20 cellular contexts compared by ENCODE assay signal in the genomic region with DNA sequence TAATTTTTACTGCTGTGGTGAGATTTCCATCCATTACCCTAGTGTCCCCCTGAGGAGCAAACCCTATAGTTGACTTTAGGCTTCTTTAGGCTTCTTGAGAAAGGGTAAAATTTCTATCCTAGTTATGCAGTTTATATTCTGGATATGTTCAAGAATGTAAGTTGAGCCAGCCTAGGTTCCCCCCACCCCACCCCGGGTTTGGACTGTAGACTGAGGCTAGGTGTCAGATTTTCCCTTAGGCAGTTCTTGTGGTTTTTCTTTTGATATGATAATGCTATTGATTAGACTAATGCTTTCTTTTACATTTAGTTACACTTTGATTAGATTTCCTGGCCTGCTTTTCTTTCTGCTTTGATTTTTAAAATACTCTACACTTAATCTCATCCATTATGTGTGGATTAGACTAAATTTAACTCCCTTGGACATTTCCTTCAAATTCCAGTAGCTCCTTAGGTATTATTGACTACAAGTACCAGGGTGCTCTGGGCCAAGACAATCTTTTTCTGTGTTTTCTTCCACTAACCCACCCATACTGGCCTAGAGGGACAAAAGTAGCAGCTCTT.
"Had no signal": no experiment of that assay in that cellular context is flagged by ENCODE, and none has a peak within 500 bp of the region (broad histone marks: within the 10 kb centered on the region; RNA-seq: fewer than 3 reads in every experiment).

No MANE protein-coding gene starts in this region.

- H3K27ac Mint-ChIP-seq: endodermal cell; natural killer cell; T-helper 1 cell treated with Interleukin-12 subunit alpha and Interleukin-12 subunit beta and Interleukin-4 antibody, amounts not matched to agents 30 μg/mL and 1 μg/mL, for 36 hours had no signal

- ATAC-seq: gastrocnemius medialis, heart left ventricle, natural killer cell had no signal

- H3K4me3 Mint-ChIP-seq: activated T-helper 1 cell treated with anti-CD3 and anti-CD28 coated beads, Interleukin-12 subunit alpha, Interleukin-12 subunit beta, Interleukin-2, Interleukin-4 antibody, amounts not matched to agents 30 ng/mL and 10 ng/mL and 1 ng/mL, durations not matched to agents 14 hours and 24 hours and 36 hours; endodermal cell; immature natural killer cell; natural killer cell; T-helper 1 cell treated with Interleukin-12 subunit alpha and Interleukin-12 subunit beta and Interleukin-4 antibody, amounts not matched to agents 30 μg/mL and 1 μg/mL, for 36 hours had no signal

- H3K4me3 ChIP-seq: adrenal gland, cardiac muscle cell, dorsolateral prefrontal cortex, gastrocnemius medialis, heart left ventricle, right atrium auricular region, stomach, thoracic aorta had no signal

- H3K27ac ChIP-seq: adrenal gland, cardiac muscle cell, dorsolateral prefrontal cortex, gastrocnemius medialis, heart left ventricle, right atrium auricular region, stomach, thoracic aorta, WERI-Rb-1 had no signal

- H3K36me3 Mint-ChIP-seq: natural killer cell had no signal

- H3K9me3 ChIP-seq: adrenal gland, gastrocnemius medialis, heart left ventricle, right atrium auricular region, stomach, thoracic aorta had no signal

- H3K27me3 ChIP-seq: adrenal gland, cardiac muscle cell, dorsolateral prefrontal cortex, gastrocnemius medialis, heart left ventricle, right atrium auricular region, stomach had no signal

- H3K36me3 ChIP-seq: adrenal gland, cardiac muscle cell, gastrocnemius medialis, right atrium auricular region, stomach, thoracic aorta, WERI-Rb-1 had no signal

- H3K9me3 Mint-ChIP-seq: activated T-helper 1 cell treated with anti-CD3 and anti-CD28 coated beads, Interleukin-12 subunit alpha, Interleukin-12 subunit beta, Interleukin-2, Interleukin-4 antibody, amounts not matched to agents 30 ng/mL and 10 ng/mL and 1 ng/mL, durations not matched to agents 14 hours and 24 hours and 36 hours; immature natural killer cell; natural killer cell; T-helper 1 cell treated with Interleukin-12 subunit alpha and Interleukin-12 subunit beta and Interleukin-4 antibody, amounts not matched to agents 30 μg/mL and 1 μg/mL, for 36 hours had no signal

- DNase-seq: activated CD4-positive, alpha-beta T cell treated with anti-CD3 and anti-CD28 coated beads, Interleukin-2, amount 50 U/mL, for 1 hour; activated naive CD4-positive, alpha-beta T cell; adrenal gland; dorsolateral prefrontal cortex; endodermal cell; gastrocnemius medialis; heart left ventricle; immature natural killer cell; mesendoderm; natural killer cell; nucleus accumbens; stimulated activated CD4-positive, alpha-beta T cell treated with anti-CD3 and anti-CD28 coated beads, Interleukin-4, amount 100 ng/mL, for 4 hours; stimulated activated CD8-positive, alpha-beta memory T cell treated with anti-CD3 and anti-CD28 coated beads, Interleukin-4, amount 100 ng/mL, for 48 hours; stomach; WERI-Rb-1 had no signal
